8 cellular contexts compared by ENCODE assay signal in the genomic region with DNA sequence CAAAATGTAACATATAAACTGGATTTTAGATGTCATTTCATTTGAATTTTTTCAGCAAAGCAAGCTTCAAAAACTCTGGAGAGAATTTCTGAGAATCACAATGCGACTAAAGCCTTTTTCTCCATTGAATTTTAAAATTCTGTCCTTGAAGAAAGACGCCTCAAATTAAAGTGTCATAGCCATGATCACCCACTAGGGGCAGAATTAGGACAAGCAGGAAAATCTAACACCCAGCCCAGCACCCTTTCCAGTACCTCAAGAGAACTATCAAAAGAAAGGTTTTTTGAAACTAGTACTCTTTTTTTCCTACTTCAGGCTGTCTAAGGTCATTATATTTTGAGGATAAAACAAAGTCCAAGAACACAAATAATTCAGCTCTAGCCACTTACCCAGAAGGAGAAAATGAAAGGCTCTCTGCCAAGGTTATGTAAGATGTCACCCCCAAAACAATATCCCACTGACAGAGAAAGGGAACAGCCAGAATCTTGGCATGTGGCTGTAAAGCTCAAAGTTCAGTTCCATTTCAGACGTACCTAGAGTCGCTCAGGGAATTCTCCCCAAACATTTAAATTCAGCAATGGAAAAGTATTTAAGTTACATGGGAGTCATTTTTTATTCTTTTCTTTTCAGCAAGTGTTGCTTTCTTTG.
DNase-seq lines count a peak whose midpoint lies in the region; ATAC-seq, FAIRE-seq and TF ChIP-seq lines count a peak whose summit lies in the region.

No MANE protein-coding gene starts in this region.

- peak; percentile 22 to 26; a peak in 3 of 5 replicates for TF ChIP-seq RAD21 in A549 (conservative IDR thresholded peaks at IDR 0.05 in 1 of 2, IDR thresholded peaks at IDR 0.05 in 1 of 2)

- H3K36me3 ChIP-seq in DOHH2 (ENCODE audit: control insufficient read depth, low read length) (no peaks in the 10 kb centered on the region), RWPE2 (ENCODE audit: low read depth) (no peaks in the 10 kb centered on the region; the same call in 1 of the 2 replicates), esophagus squamous epithelium (no peaks in the 10 kb centered on the region)

- TF ChIP-seq EP300 in A549 (IDR thresholded peaks at IDR 0.05) = no peak

- 61% methylated on average over 4 of the region's 4 CpGs for WGBS in A549 (ENCODE audit: missing lambda C conversion rate)
- WGBS in esophagus squamous epithelium, 2 donors = 70 to 80% methylated on average over 4 of the region's 4 CpGs
- 72 to 73% methylated on average over 4 of the region's 4 CpGs for WGBS in lower leg skin, 2 donors

- no peaks in the 10 kb centered on the region for H3K27me3 Mint-ChIP-seq in progenitor cell of endocrine pancreas

- no peaks in the 10 kb centered on the region for H3K79me2 ChIP-seq in DOHH2 (ENCODE audit: control insufficient read depth, low read length)

- peaks cover 9% of the 10 kb centered on the region for H3K4me1 ChIP-seq in A549
- no peaks in the 10 kb centered on the region for H3K4me1 ChIP-seq in DOHH2 (ENCODE audit: control insufficient read depth, low read length)
- peaks cover 20% of the 10 kb centered on the region for H3K4me1 ChIP-seq in RWPE2 (ENCODE audit: insufficient read depth, poor library complexity, severe bottlenecking)
- H3K4me1 ChIP-seq in esophagus squamous epithelium = peaks cover 0 to 10% (median 8%) of the 10 kb centered on the region in 3 donors

- no peak overlapping the region for H3K27ac Mint-ChIP-seq in progenitor cell of endocrine pancreas

- CTCF ChIA-PET in A549 (lab: Yijun Ruan, JAX) = interaction anchor here (0.8 to 1.4 kb wide), 6 partner anchors 11 to 233 kb away, joined by 3 to 6 read pairs (median 4); no protein-coding TSS in a partner anchor

- H4K20me1 ChIP-seq in DOHH2 (ENCODE audit: control insufficient read depth, insufficient read depth, low read depth, low read length) = no peaks in the 10 kb centered on the region

- no peaks in the 10 kb centered on the region for H3F3A ChIP-seq in DOHH2 (ENCODE audit: control insufficient read depth, insufficient read depth)

- POLR2A ChIA-PET in A549 (lab: Yijun Ruan, JAX) = no interaction called here

- intact Hi-C loops in esophagus squamous epithelium (cut with DNase I) = no loop called here
- intact Hi-C loops in lower leg skin (cut with DNase I; ENCODE audit: low total_unique reads) = no loop called here

- H3K9me3 ChIP-seq in A549 = peaks cover 13% of the 10 kb centered on the region
- no peaks in the 10 kb centered on the region for H3K9me3 ChIP-seq in DOHH2 (ENCODE audit: control insufficient read depth, insufficient read depth, low read length)
- no peaks in the 10 kb centered on the region for H3K9me3 ChIP-seq in RWPE2 (ENCODE audit: severe bottlenecking)
- H3K9me3 ChIP-seq in esophagus squamous epithelium = peaks cover 0 to 11% (median 0%) of the 10 kb centered on the region in 3 donors

- H3K27ac ChIP-seq in A549 = no peak overlapping the region
- no peak overlapping the region for H3K27ac ChIP-seq in DOHH2 (ENCODE audit: low read depth, low read length)
- no peak overlapping the region for H3K27ac ChIP-seq in RWPE2 (ENCODE audit: poor library complexity, severe bottlenecking)
- no peak overlapping the region for H3K27ac ChIP-seq in esophagus squamous epithelium

- no peaks in the 10 kb centered on the region for H3K9me2 ChIP-seq in DOHH2 (replicated peaks; ENCODE audit: control insufficient read depth, low read length)

- H3K4me3 ChIP-seq in A549 = no peak overlapping the region
- no peak overlapping the region for H3K4me3 ChIP-seq in DOHH2 (ENCODE audit: low read length)
- H3K4me3 ChIP-seq in RWPE2 (ENCODE audit: severe bottlenecking) = no peak overlapping the region
- no peak overlapping the region for H3K4me3 ChIP-seq in esophagus squamous epithelium
- H3K4me3 ChIP-seq in lower leg skin (ENCODE audit: low read depth, poor library complexity, severe bottlenecking) = no peak overlapping the region

- TF ChIP-seq POLR2A in A549 (IDR thresholded peaks at IDR 0.05; ENCODE audit: low read length) (no peak), esophagus squamous epithelium (IDR thresholded peaks at IDR 0.05) (no peak), lower leg skin (IDR thresholded peaks at IDR 0.05) (no peak)

- H3K9me3 Mint-ChIP-seq in progenitor cell of endocrine pancreas (ENCODE audit: low read depth) = peaks cover 12% of the 10 kb centered on the region

- no peak overlapping the region for H3K4me3 Mint-ChIP-seq in progenitor cell of endocrine pancreas (ENCODE audit: low read depth)

- H3K4me1 Mint-ChIP-seq in progenitor cell of endocrine pancreas (ENCODE audit: low read depth) = no peaks in the 10 kb centered on the region

- TF ChIP-seq CTCF in A549 (IDR thresholded peaks at IDR 0.05) (peak; percentile 53), DOHH2 (IDR thresholded peaks at IDR 0.05; ENCODE audit: low read depth, low read length, poor library complexity, severe bottlenecking) (peak; percentile 90), RWPE2 (IDR thresholded peaks at IDR 0.05; ENCODE audit: poor library complexity, severe bottlenecking) (peak; percentile 73), esophagus squamous epithelium (IDR thresholded peaks at IDR 0.05) (peak; percentile 43 to 69 (median 53)), progenitor cell of endocrine pancreas (IDR thresholded peaks at IDR 0.05; ENCODE audit: unreplicated experiment) (peak; percentile 66), lower leg skin (IDR thresholded peaks at IDR 0.05) (peak in 1 of 3 donors; percentile 40)

- peak in 1 of 2 experiments; percentile 49; a peak in 2 of 6 replicates for ATAC-seq in A549
- ATAC-seq in HG02981 (IDR thresholded peaks at IDR 0.05; ENCODE audit: unreplicated experiment) = peak; percentile 78
- no peak for ATAC-seq in RWPE2 (ENCODE audit: low read depth)

- DNase-seq in A549 (ENCODE audit: low read depth in 1 of 2, low spot score in 1 of 2) (peak; percentile 18 to 54), RWPE2 (ENCODE audit: low spot score) (no peak), esophagus squamous epithelium (lab: John Stamatoyannopoulos, UW) (no peak), progenitor cell of endocrine pancreas (ENCODE audit: low spot score, unreplicated experiment) (no peak), cerebellar nuclear complex (lab: John Stamatoyannopoulos, UW) (no peak), lower leg skin (ENCODE audit: low spot score in 2 of 2) (no peak)

- FAIRE-seq in A549 (lab: Jason Lieb, UNC) = no peak

- H3K36me3 Mint-ChIP-seq in progenitor cell of endocrine pancreas (ENCODE audit: insufficient read depth) = no peaks in the 10 kb centered on the region

- H3K4me2 ChIP-seq in A549 (no peak overlapping the region), DOHH2 (ENCODE audit: low read length) (no peak overlapping the region)

- no peaks in the 10 kb centered on the region for H3K27me3 ChIP-seq in DOHH2 (ENCODE audit: control insufficient read depth, low read length)
- no peaks in the 10 kb centered on the region for H3K27me3 ChIP-seq in RWPE2 (ENCODE audit: insufficient read depth, poor library complexity, severe bottlenecking)
- H3K27me3 ChIP-seq in esophagus squamous epithelium = no peaks in the 10 kb centered on the region

TF ChIP-seq in A549, 52 proteins besides CTCF, POLR2A, EP300 and RAD21:
- TF ChIP-seq HOXB5 (CRISPR knock-in tag; IDR thresholded peaks at IDR 0.05) = no peak
- TF ChIP-seq SMC3 (IDR thresholded peaks at IDR 0.05) = 0 out of 3 replicates have a peak, but pooled peaks have one; percentile 29

Comparison
In these comparisons a context has a peak if more than half of its experiments do, and no peak if none do; other contexts are left out.
1. DNase-seq: peak in A549 (2 of 2); none in RWPE2 (single experiment), esophagus squamous epithelium (single experiment), progenitor cell of endocrine pancreas (single experiment), cerebellar nuclear complex (0 of 2) and lower leg skin (0 of 2).